1 cellular context compared by ENCODE assay signal in the genomic region with DNA sequence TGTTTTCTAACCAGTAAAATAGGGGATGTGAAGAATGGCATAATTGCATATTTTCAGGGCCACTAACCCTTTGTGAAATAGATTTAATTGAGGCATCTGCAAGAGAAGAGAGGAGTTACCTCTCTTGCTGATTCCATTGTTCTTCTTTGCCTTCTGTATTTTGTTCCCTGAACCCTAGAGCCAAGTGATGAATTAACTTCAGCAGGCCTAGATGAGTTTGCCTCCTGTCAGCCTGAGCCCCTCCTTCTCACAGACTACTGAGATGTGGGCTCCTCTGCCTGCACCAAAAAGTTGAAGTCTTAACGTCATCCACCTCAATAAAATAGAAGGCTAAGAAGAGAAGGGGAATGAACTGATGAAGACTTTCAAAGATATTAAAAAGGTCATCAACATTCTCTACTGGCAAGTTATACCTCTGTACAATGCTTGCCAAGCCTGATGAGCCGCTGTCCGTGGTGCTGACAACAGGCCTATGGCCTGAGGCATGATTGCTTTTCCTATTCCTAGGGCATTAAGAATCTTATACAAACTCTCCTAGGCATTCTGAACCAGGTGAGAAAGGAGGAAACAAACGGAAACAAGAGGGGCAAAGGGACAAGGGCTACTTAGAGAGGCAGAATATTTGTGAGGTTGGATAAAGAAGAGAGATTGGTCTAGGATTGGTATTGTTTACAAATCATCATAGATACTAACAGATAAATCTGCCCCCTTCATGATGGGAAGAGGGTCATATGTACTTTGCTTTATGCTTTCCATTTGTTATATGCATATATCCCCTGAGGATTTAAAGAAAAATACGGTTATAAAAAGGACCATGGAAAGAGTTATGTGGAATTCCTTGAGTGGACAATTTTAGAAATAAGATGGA.
TF ChIP-seq lines count a peak whose summit lies in the region.

No MANE protein-coding gene starts in this region.

TF ChIP-seq in HepG2, 621 proteins besides CTCF, POLR2A, EP300 and RAD21 (continues in another document):
- TF ChIP-seq HES4 (CRISPR knock-in tag; IDR thresholded peaks at IDR 0.05; ENCODE audit: borderline replicate concordance), result 0 out of 2 replicates have a peak, but pooled peaks have one; percentile 52
- peak; percentile 32 for TF ChIP-seq TEAD3 (CRISPR knock-in tag; optimal IDR thresholded peaks at IDR 0.05; ENCODE audit: borderline replicate concordance)
- no peak for TF ChIP-seq ZNF44 (CRISPR knock-in tag; IDR thresholded peaks at IDR 0.05)
- TF ChIP-seq ZNF160 (CRISPR knock-in tag; IDR thresholded peaks at IDR 0.05), result no peak
- peak in 1 of 2 experiments; percentile 26; a peak in 1 of 4 replicates for TF ChIP-seq NR2F1 (CRISPR knock-in tag; IDR thresholded peaks at IDR 0.05)
- TF ChIP-seq, protein P1, sequence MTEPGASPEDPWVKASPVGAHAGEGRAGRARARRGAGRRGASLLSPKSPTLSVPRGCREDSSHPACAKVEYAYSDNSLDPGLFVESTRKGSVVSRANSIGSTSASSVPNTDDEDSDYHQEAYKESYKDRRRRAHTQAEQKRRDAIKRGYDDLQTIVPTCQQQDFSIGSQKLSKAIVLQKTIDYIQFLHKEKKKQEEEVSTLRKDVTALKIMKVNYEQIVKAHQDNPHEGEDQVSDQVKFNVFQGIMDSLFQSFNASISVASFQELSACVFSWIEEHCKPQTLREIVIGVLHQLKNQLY (CRISPR knock-in tag; IDR thresholded peaks at IDR 0.05), result 0 out of 2 replicates have a peak, but pooled peaks have one; percentile 42
- TF ChIP-seq ZNF816 (CRISPR knock-in tag; IDR thresholded peaks at IDR 0.05; ENCODE audit: borderline replicate concordance), result 0 out of 2 replicates have a peak, but pooled peaks have one; percentile 36
- TF ChIP-seq, protein P2, sequence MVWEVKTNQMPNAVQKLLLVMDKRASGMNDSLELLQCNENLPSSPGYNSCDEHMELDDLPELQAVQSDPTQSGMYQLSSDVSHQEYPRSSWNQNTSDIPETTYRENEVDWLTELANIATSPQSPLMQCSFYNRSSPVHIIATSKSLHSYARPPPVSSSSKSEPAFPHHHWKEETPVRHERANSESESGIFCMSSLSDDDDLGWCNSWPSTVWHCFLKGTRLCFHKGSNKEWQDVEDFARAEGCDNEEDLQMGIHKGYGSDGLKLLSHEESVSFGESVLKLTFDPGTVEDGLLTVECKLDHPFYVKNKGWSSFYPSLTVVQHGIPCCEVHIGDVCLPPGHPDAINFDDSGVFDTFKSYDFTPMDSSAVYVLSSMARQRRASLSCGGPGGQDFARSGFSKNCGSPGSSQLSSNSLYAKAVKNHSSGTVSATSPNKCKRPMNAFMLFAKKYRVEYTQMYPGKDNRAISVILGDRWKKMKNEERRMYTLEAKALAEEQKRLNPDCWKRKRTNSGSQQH (CRISPR knock-in tag; IDR thresholded peaks at IDR 0.05; ENCODE audit: low read depth), result 0 out of 2 replicates have a peak, but pooled peaks have one; percentile 68
- 0 out of 2 replicates have a peak, but pooled peaks have one; percentile 36 for TF ChIP-seq ZFP37 (CRISPR knock-in tag; IDR thresholded peaks at IDR 0.05; ENCODE audit: borderline replicate concordance)
- peak; percentile 59; the same call in 1 of the 2 replicates for TF ChIP-seq PRMT3 (CRISPR knock-in tag; IDR thresholded peaks at IDR 0.05; ENCODE audit: borderline replicate concordance, low read depth)
- no peak for TF ChIP-seq KMT2A (CRISPR knock-in tag; IDR thresholded peaks at IDR 0.05)
- TF ChIP-seq ZNF225 (CRISPR knock-in tag; IDR thresholded peaks at IDR 0.05), result no peak
- no peak for TF ChIP-seq ZNF207 (IDR thresholded peaks at IDR 0.05; ENCODE audit: borderline replicate concordance)
- TF ChIP-seq, protein P3, sequence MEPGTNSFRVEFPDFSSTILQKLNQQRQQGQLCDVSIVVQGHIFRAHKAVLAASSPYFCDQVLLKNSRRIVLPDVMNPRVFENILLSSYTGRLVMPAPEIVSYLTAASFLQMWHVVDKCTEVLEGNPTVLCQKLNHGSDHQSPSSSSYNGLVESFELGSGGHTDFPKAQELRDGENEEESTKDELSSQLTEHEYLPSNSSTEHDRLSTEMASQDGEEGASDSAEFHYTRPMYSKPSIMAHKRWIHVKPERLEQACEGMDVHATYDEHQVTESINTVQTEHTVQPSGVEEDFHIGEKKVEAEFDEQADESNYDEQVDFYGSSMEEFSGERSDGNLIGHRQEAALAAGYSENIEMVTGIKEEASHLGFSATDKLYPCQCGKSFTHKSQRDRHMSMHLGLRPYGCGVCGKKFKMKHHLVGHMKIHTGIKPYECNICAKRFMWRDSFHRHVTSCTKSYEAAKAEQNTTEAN (CRISPR knock-in tag; conservative IDR thresholded peaks at IDR 0.05), result peak; percentile 31; the same call in 1 of the 2 replicates
- TF ChIP-seq SALL1 (CRISPR knock-in tag; IDR thresholded peaks at IDR 0.05), result peak; percentile 49; the same call in 1 of the 2 replicates
- TF ChIP-seq ONECUT2 (CRISPR knock-in tag; IDR thresholded peaks at IDR 0.05), result no peak
- TF ChIP-seq KMT2B (CRISPR knock-in tag; IDR thresholded peaks at IDR 0.05), result peak; percentile 67; the same call in 1 of the 2 replicates
- TF ChIP-seq ZSCAN9 (CRISPR knock-in tag; IDR thresholded peaks at IDR 0.05; ENCODE audit: borderline replicate concordance), result peak; percentile 93
- TF ChIP-seq, protein P4, sequence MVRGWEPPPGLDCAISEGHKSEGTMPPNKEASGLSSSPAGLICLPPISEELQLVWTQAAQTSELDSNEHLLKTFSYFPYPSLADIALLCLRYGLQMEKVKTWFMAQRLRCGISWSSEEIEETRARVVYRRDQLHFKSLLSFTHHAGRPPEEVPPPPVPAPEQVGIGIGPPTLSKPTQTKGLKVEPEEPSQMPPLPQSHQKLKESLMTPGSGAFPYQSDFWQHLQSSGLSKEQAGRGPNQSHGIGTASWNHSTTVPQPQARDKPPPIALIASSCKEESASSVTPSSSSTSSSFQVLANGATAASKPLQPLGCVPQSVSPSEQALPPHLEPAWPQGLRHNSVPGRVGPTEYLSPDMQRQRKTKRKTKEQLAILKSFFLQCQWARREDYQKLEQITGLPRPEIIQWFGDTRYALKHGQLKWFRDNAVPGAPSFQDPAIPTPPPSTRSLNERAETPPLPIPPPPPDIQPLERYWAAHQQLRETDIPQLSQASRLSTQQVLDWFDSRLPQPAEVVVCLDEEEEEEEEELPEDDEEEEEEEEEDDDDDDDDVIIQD (CRISPR knock-in tag; IDR thresholded peaks at IDR 0.05; ENCODE audit: low read depth), result 0 out of 2 replicates have a peak, but pooled peaks have one; percentile 49
- TF ChIP-seq NFKB2 (CRISPR knock-in tag; IDR thresholded peaks at IDR 0.05; ENCODE audit: borderline replicate concordance), result no peak
- TF ChIP-seq, protein P5, sequence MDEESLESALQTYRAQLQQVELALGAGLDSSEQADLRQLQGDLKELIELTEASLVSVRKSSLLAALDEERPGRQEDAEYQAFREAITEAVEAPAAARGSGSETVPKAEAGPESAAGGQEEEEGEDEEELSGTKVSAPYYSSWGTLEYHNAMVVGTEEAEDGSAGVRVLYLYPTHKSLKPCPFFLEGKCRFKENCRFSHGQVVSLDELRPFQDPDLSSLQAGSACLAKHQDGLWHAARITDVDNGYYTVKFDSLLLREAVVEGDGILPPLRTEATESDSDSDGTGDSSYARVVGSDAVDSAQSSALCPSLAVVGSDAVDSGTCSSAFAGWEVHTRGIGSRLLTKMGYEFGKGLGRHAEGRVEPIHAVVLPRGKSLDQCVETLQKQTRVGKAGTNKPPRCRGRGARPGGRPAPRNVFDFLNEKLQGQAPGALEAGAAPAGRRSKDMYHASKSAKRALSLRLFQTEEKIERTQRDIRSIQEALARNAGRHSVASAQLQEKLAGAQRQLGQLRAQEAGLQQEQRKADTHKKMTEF (CRISPR knock-in tag; IDR thresholded peaks at IDR 0.05), result 0 out of 2 replicates have a peak, but pooled peaks have one; percentile 26
- peak; percentile 32; the same call in 1 of the 2 replicates for TF ChIP-seq ZBTB21 (CRISPR knock-in tag; IDR thresholded peaks at IDR 0.05)
- TF ChIP-seq ZNF652 (CRISPR knock-in tag; IDR thresholded peaks at IDR 0.05; ENCODE audit: borderline replicate concordance, low read depth), result peak; percentile 16; the same call in 1 of the 2 replicates
- TF ChIP-seq TSC22D2 (CRISPR knock-in tag; IDR thresholded peaks at IDR 0.05; ENCODE audit: borderline replicate concordance), result peak; percentile 95; the same call in 1 of the 2 replicates
- TF ChIP-seq, protein P6, sequence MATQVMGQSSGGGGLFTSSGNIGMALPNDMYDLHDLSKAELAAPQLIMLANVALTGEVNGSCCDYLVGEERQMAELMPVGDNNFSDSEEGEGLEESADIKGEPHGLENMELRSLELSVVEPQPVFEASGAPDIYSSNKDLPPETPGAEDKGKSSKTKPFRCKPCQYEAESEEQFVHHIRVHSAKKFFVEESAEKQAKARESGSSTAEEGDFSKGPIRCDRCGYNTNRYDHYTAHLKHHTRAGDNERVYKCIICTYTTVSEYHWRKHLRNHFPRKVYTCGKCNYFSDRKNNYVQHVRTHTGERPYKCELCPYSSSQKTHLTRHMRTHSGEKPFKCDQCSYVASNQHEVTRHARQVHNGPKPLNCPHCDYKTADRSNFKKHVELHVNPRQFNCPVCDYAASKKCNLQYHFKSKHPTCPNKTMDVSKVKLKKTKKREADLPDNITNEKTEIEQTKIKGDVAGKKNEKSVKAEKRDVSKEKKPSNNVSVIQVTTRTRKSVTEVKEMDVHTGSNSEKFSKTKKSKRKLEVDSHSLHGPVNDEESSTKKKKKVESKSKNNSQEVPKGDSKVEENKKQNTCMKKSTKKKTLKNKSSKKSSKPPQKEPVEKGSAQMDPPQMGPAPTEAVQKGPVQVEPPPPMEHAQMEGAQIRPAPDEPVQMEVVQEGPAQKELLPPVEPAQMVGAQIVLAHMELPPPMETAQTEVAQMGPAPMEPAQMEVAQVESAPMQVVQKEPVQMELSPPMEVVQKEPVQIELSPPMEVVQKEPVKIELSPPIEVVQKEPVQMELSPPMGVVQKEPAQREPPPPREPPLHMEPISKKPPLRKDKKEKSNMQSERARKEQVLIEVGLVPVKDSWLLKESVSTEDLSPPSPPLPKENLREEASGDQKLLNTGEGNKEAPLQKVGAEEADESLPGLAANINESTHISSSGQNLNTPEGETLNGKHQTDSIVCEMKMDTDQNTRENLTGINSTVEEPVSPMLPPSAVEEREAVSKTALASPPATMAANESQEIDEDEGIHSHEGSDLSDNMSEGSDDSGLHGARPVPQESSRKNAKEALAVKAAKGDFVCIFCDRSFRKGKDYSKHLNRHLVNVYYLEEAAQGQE (IDR thresholded peaks at IDR 0.05; ENCODE audit: borderline replicate concordance in 1 of 2, low read depth in 1 of 2, low read length in 2 of 2), result peak; percentile 87 to 99
- TF ChIP-seq, protein P7, sequence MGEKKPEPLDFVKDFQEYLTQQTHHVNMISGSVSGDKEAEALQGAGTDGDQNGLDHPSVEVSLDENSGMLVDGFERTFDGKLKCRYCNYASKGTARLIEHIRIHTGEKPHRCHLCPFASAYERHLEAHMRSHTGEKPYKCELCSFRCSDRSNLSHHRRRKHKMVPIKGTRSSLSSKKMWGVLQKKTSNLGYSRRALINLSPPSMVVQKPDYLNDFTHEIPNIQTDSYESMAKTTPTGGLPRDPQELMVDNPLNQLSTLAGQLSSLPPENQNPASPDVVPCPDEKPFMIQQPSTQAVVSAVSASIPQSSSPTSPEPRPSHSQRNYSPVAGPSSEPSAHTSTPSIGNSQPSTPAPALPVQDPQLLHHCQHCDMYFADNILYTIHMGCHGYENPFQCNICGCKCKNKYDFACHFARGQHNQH (CRISPR knock-in tag; IDR thresholded peaks at IDR 0.05), result peak; percentile 17; the same call in 1 of the 2 replicates
- peak; percentile 57; the same call in 1 of the 2 replicates for TF ChIP-seq SRY (CRISPR knock-in tag; IDR thresholded peaks at IDR 0.05)
- peak; percentile 47; the same call in 1 of the 2 replicates for TF ChIP-seq HOXA5 (CRISPR knock-in tag; IDR thresholded peaks at IDR 0.05)
- TF ChIP-seq KAT8 (CRISPR knock-in tag; IDR thresholded peaks at IDR 0.05), result 0 out of 2 replicates have a peak, but pooled peaks have one; percentile 34
- peak; percentile 99 for TF ChIP-seq MIER2 (CRISPR knock-in tag; IDR thresholded peaks at IDR 0.05)
- peak; percentile 97; the same call in 1 of the 2 replicates for TF ChIP-seq EHMT2 (IDR thresholded peaks at IDR 0.05; ENCODE audit: borderline replicate concordance, low read depth, low read length)
- no peak for TF ChIP-seq ZNF382 (CRISPR knock-in tag; IDR thresholded peaks at IDR 0.05; ENCODE audit: borderline replicate concordance)
- TF ChIP-seq SMAD3 (CRISPR knock-in tag; IDR thresholded peaks at IDR 0.05), result peak; percentile 80
- TF ChIP-seq THRA (CRISPR knock-in tag; IDR thresholded peaks at IDR 0.05; ENCODE audit: borderline replicate concordance), result peak; percentile 65
- TF ChIP-seq NR2F2 (IDR thresholded peaks at IDR 0.05; ENCODE audit: borderline replicate concordance, low read depth), result no peak
- TF ChIP-seq ATF3 (CRISPR knock-in tag; IDR thresholded peaks at IDR 0.05), result 0 out of 2 replicates have a peak, but pooled peaks have one; percentile 13
- peak; percentile 14; the same call in 1 of the 2 replicates for TF ChIP-seq BCL6 (CRISPR knock-in tag; IDR thresholded peaks at IDR 0.05)
- TF ChIP-seq ZFP82 (CRISPR knock-in tag; IDR thresholded peaks at IDR 0.05; ENCODE audit: borderline replicate concordance), result no peak
- no peak for TF ChIP-seq SUZ12 (IDR thresholded peaks at IDR 0.05; ENCODE audit: low read depth, low read length)
- 0 out of 2 replicates have a peak, but pooled peaks have one; percentile 44 for TF ChIP-seq ZSCAN21 (CRISPR knock-in tag; IDR thresholded peaks at IDR 0.05; ENCODE audit: borderline replicate concordance)
- peak; percentile 82; the same call in 1 of the 2 replicates for TF ChIP-seq KLF6 (CRISPR knock-in tag; IDR thresholded peaks at IDR 0.05)
- peak; percentile 33; the same call in 1 of the 2 replicates for TF ChIP-seq NCOA2 (CRISPR knock-in tag; IDR thresholded peaks at IDR 0.05)
- no peak for TF ChIP-seq HNF4G (IDR thresholded peaks at IDR 0.05; ENCODE audit: borderline replicate concordance, low read depth, low read length)
- TF ChIP-seq HNF4G (CRISPR knock-in tag; IDR thresholded peaks at IDR 0.05; ENCODE audit: borderline replicate concordance, low read depth), result no peak
- peak; percentile 84 for TF ChIP-seq ERF (CRISPR knock-in tag; IDR thresholded peaks at IDR 0.05)
- TF ChIP-seq NKX3-1 (CRISPR knock-in tag; IDR thresholded peaks at IDR 0.05), result 0 out of 2 replicates have a peak, but pooled peaks have one; percentile 52
